Comparison of ENCODE assay signal across 8 cellular contexts in genomic region chr16:30585400-30586191, GRCh38. TPM values are rescaled to one million over a fixed set of nuclear protein-coding genes. Genes with fewer than 3 reads are reported as not detected.
DNase-seq lines count a peak whose midpoint lies in the region; ATAC-seq and TF ChIP-seq lines count a peak whose summit lies in the region.

Gene ZNF785, minus strand, starts transcription at chr16:30585697. Its CDS starts 86 bp downstream, at chr16:30585611.

- peaks cover 2 to 21% (median 10%) of the 10 kb centered on the region in 4 donors for H3K4me1 ChIP-seq in liver (ENCODE audit: control insufficient read depth in 4 of 4, insufficient read depth in 4 of 4, low read length in 3 of 4)

- H3K27ac ChIP-seq in dorsolateral prefrontal cortex (peak within 1 kb of the TSS; percentile 66 to 98 (median 92)), liver (ENCODE audit: low read depth in 1 of 2, low read length in 2 of 2) (peak within 1 kb of the TSS; percentile 77 to 80)

- intact Hi-C loops in dorsolateral prefrontal cortex (cut with DNase I) = loop anchor here (1.0 to 5.0 kb wide), 9 partner anchors 13 to 65 kb away; partner anchors contain the start of genes PRR14 (in 1 of the 2), ZNF688 (in 1 of the 2), ZNF689 (in 1 of the 2) and ZNF764 (in 1 of the 2)

- H3K9me3 ChIP-seq in liver (ENCODE audit: control insufficient read depth in 4 of 4, low read length in 3 of 4) = no peaks in the 10 kb centered on the region

- 1% methylated on average over 50 of the region's 50 CpGs for whole genome bisulfite sequencing in liver

- peak; percentile 72 to 74 for TF ChIP-seq RAD21 in liver (IDR thresholded peaks at IDR 0.05)

- peak; percentile 92 for ATAC-seq in GM19025 (IDR thresholded peaks at IDR 0.05; ENCODE audit: low read depth, unreplicated experiment)
- ATAC-seq in HG03432 (IDR thresholded peaks at IDR 0.05; ENCODE audit: unreplicated experiment) = peak; percentile 87

- H3K4me3 ChIP-seq in dorsolateral prefrontal cortex (peak within 1 kb of the TSS; percentile 52 to 98 (median 85)), liver (ENCODE audit: low read depth in 1 of 3, low read length in 3 of 3) (peak within 1 kb of the TSS; percentile 73 to 96 (median 86))

- peak within 1 kb of the TSS; percentile 69 to 72 for H3K9ac ChIP-seq in liver (ENCODE audit: low read depth in 1 of 2, low read length in 2 of 2)

- H3K27me3 ChIP-seq in dorsolateral prefrontal cortex (no peaks in the 10 kb centered on the region), liver (ENCODE audit: control insufficient read depth in 4 of 4, insufficient read depth in 4 of 4, low read length in 3 of 4) (no peaks in the 10 kb centered on the region)

- peak; percentile 32 to 91 (median 74) for TF ChIP-seq CTCF in dorsolateral prefrontal cortex (IDR thresholded peaks at IDR 0.05 in 54 of 56, conservative IDR thresholded peaks at IDR 0.05 in 2 of 56; ENCODE audit: low read depth in 1 of 56, partially characterized antibody in 56 of 56)
- TF ChIP-seq CTCF in liver (IDR thresholded peaks at IDR 0.05; ENCODE audit: low read depth, low read length, missing input control) = peak; percentile 32

- DNase-seq in AML-193 (lab: John Stamatoyannopoulos, UW) = peak; percentile 95 to 97
- peak; percentile 96 for DNase-seq in NCI-H526 treated with DMSO at 0.1 percent for 48 hours (lab: John Stamatoyannopoulos, UW)
- peak; percentile 92 to 95 for DNase-seq in activated CD4-positive, alpha-beta T cell treated with anti-CD3 and anti-CD28 coated beads, Interleukin-2, amount 50 U/mL, for 48 hours
- DNase-seq in dorsolateral prefrontal cortex = peak; percentile 84 to 99 (median 96)
- DNase-seq in stimulated activated CD4-positive, alpha-beta T cell treated with anti-CD3 and anti-CD28 coated beads, Interleukin-4, amount 100 ng/mL, for 1 hour = peak; percentile 86

- H3K36me3 ChIP-seq in liver (ENCODE audit: control insufficient read depth in 4 of 4, insufficient read depth in 3 of 4, low read depth in 1 of 4, low read length in 3 of 4) = peaks cover 3 to 14% (median 6%) of the 10 kb centered on the region in 4 donors

TF ChIP-seq in liver, 16 proteins besides CTCF, POLR2A, EP300 and RAD21:
- peak; percentile 38 for TF ChIP-seq FOXA2 (IDR thresholded peaks at IDR 0.05)
- no peak for TF ChIP-seq ATF3 (IDR thresholded peaks at IDR 0.05)
- TF ChIP-seq HNF4G (IDR thresholded peaks at IDR 0.05) = no peak
- TF ChIP-seq, protein P1, sequence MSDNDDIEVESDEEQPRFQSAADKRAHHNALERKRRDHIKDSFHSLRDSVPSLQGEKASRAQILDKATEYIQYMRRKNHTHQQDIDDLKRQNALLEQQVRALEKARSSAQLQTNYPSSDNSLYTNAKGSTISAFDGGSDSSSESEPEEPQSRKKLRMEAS (IDR thresholded peaks at IDR 0.05) = peak; percentile 100
- TF ChIP-seq, protein P2, sequence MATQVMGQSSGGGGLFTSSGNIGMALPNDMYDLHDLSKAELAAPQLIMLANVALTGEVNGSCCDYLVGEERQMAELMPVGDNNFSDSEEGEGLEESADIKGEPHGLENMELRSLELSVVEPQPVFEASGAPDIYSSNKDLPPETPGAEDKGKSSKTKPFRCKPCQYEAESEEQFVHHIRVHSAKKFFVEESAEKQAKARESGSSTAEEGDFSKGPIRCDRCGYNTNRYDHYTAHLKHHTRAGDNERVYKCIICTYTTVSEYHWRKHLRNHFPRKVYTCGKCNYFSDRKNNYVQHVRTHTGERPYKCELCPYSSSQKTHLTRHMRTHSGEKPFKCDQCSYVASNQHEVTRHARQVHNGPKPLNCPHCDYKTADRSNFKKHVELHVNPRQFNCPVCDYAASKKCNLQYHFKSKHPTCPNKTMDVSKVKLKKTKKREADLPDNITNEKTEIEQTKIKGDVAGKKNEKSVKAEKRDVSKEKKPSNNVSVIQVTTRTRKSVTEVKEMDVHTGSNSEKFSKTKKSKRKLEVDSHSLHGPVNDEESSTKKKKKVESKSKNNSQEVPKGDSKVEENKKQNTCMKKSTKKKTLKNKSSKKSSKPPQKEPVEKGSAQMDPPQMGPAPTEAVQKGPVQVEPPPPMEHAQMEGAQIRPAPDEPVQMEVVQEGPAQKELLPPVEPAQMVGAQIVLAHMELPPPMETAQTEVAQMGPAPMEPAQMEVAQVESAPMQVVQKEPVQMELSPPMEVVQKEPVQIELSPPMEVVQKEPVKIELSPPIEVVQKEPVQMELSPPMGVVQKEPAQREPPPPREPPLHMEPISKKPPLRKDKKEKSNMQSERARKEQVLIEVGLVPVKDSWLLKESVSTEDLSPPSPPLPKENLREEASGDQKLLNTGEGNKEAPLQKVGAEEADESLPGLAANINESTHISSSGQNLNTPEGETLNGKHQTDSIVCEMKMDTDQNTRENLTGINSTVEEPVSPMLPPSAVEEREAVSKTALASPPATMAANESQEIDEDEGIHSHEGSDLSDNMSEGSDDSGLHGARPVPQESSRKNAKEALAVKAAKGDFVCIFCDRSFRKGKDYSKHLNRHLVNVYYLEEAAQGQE (IDR thresholded peaks at IDR 0.05) = peak; percentile 81
- peak; percentile 71 to 73 for TF ChIP-seq RXRA (IDR thresholded peaks at IDR 0.05)
- peak in 1 of 2 donors; percentile 38 for TF ChIP-seq JUND (IDR thresholded peaks at IDR 0.05)
- no peak for TF ChIP-seq TAF1 (conservative IDR thresholded peaks at IDR 0.05)
- TF ChIP-seq GABPA (IDR thresholded peaks at IDR 0.05 in 1 of 2, conservative IDR thresholded peaks at IDR 0.05 in 1 of 2) = peak; percentile 54 to 86
- TF ChIP-seq EGR1 (IDR thresholded peaks at IDR 0.05; ENCODE audit: low read depth in 2 of 2) = peak in 1 of 2 donors; percentile 40
- TF ChIP-seq, protein P3, sequence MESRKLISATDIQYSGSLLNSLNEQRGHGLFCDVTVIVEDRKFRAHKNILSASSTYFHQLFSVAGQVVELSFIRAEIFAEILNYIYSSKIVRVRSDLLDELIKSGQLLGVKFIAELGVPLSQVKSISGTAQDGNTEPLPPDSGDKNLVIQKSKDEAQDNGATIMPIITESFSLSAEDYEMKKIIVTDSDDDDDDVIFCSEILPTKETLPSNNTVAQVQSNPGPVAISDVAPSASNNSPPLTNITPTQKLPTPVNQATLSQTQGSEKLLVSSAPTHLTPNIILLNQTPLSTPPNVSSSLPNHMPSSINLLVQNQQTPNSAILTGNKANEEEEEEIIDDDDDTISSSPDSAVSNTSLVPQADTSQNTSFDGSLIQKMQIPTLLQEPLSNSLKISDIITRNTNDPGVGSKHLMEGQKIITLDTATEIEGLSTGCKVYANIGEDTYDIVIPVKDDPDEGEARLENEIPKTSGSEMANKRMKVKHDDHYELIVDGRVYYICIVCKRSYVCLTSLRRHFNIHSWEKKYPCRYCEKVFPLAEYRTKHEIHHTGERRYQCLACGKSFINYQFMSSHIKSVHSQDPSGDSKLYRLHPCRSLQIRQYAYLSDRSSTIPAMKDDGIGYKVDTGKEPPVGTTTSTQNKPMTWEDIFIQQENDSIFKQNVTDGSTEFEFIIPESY (IDR thresholded peaks at IDR 0.05) = peak; percentile 85
- TF ChIP-seq HNF4A (conservative IDR thresholded peaks at IDR 0.05) = peak; percentile 44 to 52
- peak; percentile 100 for TF ChIP-seq SP1 (IDR thresholded peaks at IDR 0.05)
- TF ChIP-seq FOXA1 (IDR thresholded peaks at IDR 0.05) = peak; percentile 60
- peak; percentile 100 for TF ChIP-seq YY1 (IDR thresholded peaks at IDR 0.05)
- TF ChIP-seq NR2F2 (IDR thresholded peaks at IDR 0.05) = peak; percentile 82

RNA-seq across cellular contexts. Expression of gene ZNF785, which starts in this region (rescaled TPM):
- 10 to 100 TPM; 16.4 to 51.1 (median 30.1) TPM for total RNA-seq in dorsolateral prefrontal cortex
- total RNA-seq in liver = 1 to 10 TPM; 4.5 to 5.9 TPM
- 1 to 10 TPM; 1.8 to 2.0 TPM for polyA plus RNA-seq in liver

Comparison
In these comparisons a context has a peak if more than half of its experiments do, and no peak if none do; other contexts are left out.
1. Peak in every context shown above with its lines: DNase-seq, ATAC-seq, H3K4me3 ChIP-seq and H3K27ac ChIP-seq.